Comparison of ENCODE assay signal across 8 cellular contexts in the genomic region with DNA sequence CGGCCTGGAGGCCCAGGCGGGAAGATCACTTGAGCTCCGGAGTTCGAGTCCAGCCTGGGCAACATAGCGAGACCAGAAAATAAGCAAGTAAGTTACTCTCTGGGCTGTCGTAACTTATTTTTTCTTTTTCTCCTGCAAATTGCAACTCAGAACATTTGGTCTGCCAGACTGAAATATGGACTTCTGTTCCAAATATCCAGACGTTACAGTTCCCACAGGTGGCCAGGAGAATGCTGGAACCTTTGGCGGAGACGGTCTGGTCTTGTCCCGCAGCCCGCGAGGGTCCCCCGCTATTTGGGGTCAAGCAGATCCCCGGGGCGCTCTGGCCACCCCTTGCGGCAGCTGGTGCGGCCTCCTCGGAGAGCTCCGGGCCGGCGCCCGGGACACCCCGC. TPM values are rescaled to one million over a fixed set of nuclear protein-coding genes. Genes with fewer than 3 reads are reported as not detected.
DNase-seq lines count a peak whose midpoint lies in the region; ATAC-seq and TF ChIP-seq lines count a peak whose summit lies in the region.

No MANE protein-coding gene starts in this region.

- peaks cover 56% of the 10 kb centered on the region for H3K27me3 Mint-ChIP-seq in activated T-helper 1 cell treated with anti-CD3 and anti-CD28 coated beads, Interleukin-12 subunit alpha, Interleukin-12 subunit beta, Interleukin-2, Interleukin-4 antibody, amounts not matched to agents 30 ng/mL and 10 ng/mL and 1 ng/mL, durations not matched to agents 14 hours and 24 hours and 36 hours (ENCODE audit: insufficient read depth)

- no peaks in the 10 kb centered on the region for H3K4me1 Mint-ChIP-seq in activated T-helper 1 cell treated with anti-CD3 and anti-CD28 coated beads, Interleukin-12 subunit alpha, Interleukin-12 subunit beta, Interleukin-2, Interleukin-4 antibody, amounts not matched to agents 30 ng/mL and 10 ng/mL and 1 ng/mL, durations not matched to agents 14 hours and 24 hours and 36 hours (ENCODE audit: low read depth)
- no peaks in the 10 kb centered on the region for H3K4me1 Mint-ChIP-seq in stimulated activated effector memory CD8-positive, alpha-beta T cell treated with anti-CD3 and anti-CD28 coated beads, Interleukin-12 subunit alpha, Interleukin-12 subunit beta, amount 100 ng/mL, for 72 hours

- H3K4me1 ChIP-seq in HEK293 (ENCODE audit: control insufficient read depth, insufficient read depth, low read length) (no peaks in the 10 kb centered on the region), iPS-15b (ENCODE audit: control insufficient read depth, insufficient read depth, low read length) (peaks cover 8% of the 10 kb centered on the region)

- no peak for TF ChIP-seq CTCF in HEK293 (tag by site-specific recombination; IDR thresholded peaks at IDR 0.05)

- no peaks in the 10 kb centered on the region for H3K36me3 Mint-ChIP-seq in activated T-helper 1 cell treated with anti-CD3 and anti-CD28 coated beads, Interleukin-12 subunit alpha, Interleukin-12 subunit beta, Interleukin-2, Interleukin-4 antibody, amounts not matched to agents 30 ng/mL and 10 ng/mL and 1 ng/mL, durations not matched to agents 14 hours and 24 hours and 36 hours (ENCODE audit: low read depth)
- no peaks in the 10 kb centered on the region for H3K36me3 Mint-ChIP-seq in stimulated activated effector memory CD8-positive, alpha-beta T cell treated with anti-CD3 and anti-CD28 coated beads, Interleukin-12 subunit alpha, Interleukin-12 subunit beta, amount 100 ng/mL, for 72 hours

- intact Hi-C loops in activated T-helper 1 cell treated with anti-CD3 and anti-CD28 coated beads, Interleukin-12 subunit alpha, Interleukin-12 subunit beta, Interleukin-2, Interleukin-4 antibody, amounts not matched to agents 30 ng/mL and 10 ng/mL and 1 ng/mL, durations not matched to agents 14 hours and 24 hours and 36 hours (cut with micrococcal nuclease) = loop anchor here (2.0 kb wide), 1 partner anchor 18 kb away; no protein-coding TSS in a partner anchor

- H3K9me3 ChIP-seq in HEK293 (ENCODE audit: control insufficient read depth, insufficient read depth, low read depth, low read length) = no peaks in the 10 kb centered on the region
- no peaks in the 10 kb centered on the region for H3K9me3 ChIP-seq in iPS-15b (ENCODE audit: control insufficient read depth, insufficient read depth, low read length)

- POLR2A ChIA-PET in HEK293 (lab: Yijun Ruan, JAX) = interaction anchor here (1.0 to 2.7 kb wide), 10 partner anchors 9 to 172 kb away, joined by 3 to 13 read pairs (median 4); a partner anchor contains a TSS

- H3K27ac ChIP-seq in HEK293 (ENCODE audit: extremely low read depth, low read depth, low read length) = peak overlapping the region; percentile 94

- DNase-seq in activated T-helper 1 cell treated with anti-CD3 and anti-CD28 coated beads, Interleukin-12 subunit alpha, Interleukin-12 subunit beta, Interleukin-2, Interleukin-4 antibody, amounts not matched to agents 30 ng/mL and 10 ng/mL and 1 ng/mL, durations not matched to agents 14 hours and 24 hours and 36 hours (ENCODE audit: low spot score) = no peak
- no peak for DNase-seq in stimulated activated effector memory CD8-positive, alpha-beta T cell treated with anti-CD3 and anti-CD28 coated beads, Interleukin-12 subunit alpha, Interleukin-12 subunit beta, amount 100 ng/mL, for 72 hours (ENCODE audit: low spot score in 2 of 2)
- DNase-seq in KG1 (lab: John Stamatoyannopoulos, UW) (no peak), Kasumi-1 (lab: John Stamatoyannopoulos, UW) (no peak), RPMI8226 (no peak)

- H3K4me3 ChIP-seq in HEK293 (ENCODE audit: low read depth, low read length) = peak overlapping the region; percentile 71
- peak overlapping the region; percentile 45 for H3K4me3 ChIP-seq in iPS-15b (ENCODE audit: low read depth, low read length)

- no peak for ATAC-seq in stimulated activated effector memory CD8-positive, alpha-beta T cell treated with anti-CD3 and anti-CD28 coated beads, Interleukin-12 subunit alpha, Interleukin-12 subunit beta, amount 100 ng/mL, for 72 hours
- no peak for ATAC-seq in GM18517 (IDR thresholded peaks at IDR 0.05; ENCODE audit: unreplicated experiment)

- peak overlapping the region; percentile 60 for H3K9ac ChIP-seq in iPS-15b (ENCODE audit: low read depth, low read length)

- H3K9me3 Mint-ChIP-seq in activated T-helper 1 cell treated with anti-CD3 and anti-CD28 coated beads, Interleukin-12 subunit alpha, Interleukin-12 subunit beta, Interleukin-2, Interleukin-4 antibody, amounts not matched to agents 30 ng/mL and 10 ng/mL and 1 ng/mL, durations not matched to agents 14 hours and 24 hours and 36 hours = no peaks in the 10 kb centered on the region
- no peaks in the 10 kb centered on the region for H3K9me3 Mint-ChIP-seq in stimulated activated effector memory CD8-positive, alpha-beta T cell treated with anti-CD3 and anti-CD28 coated beads, Interleukin-12 subunit alpha, Interleukin-12 subunit beta, amount 100 ng/mL, for 72 hours

- peaks cover 5% of the 10 kb centered on the region for H3K27me3 ChIP-seq in iPS-15b (ENCODE audit: control insufficient read depth, insufficient read depth, low read length)

- CTCF ChIA-PET in HEK293 (lab: Yijun Ruan, JAX) = interaction anchor here (1.0 to 2.8 kb wide), 3 partner anchors 10 to 173 kb away, joined by 3 to 20 read pairs (median 4); a partner anchor contains a TSS

- no peak overlapping the region for H3K27ac Mint-ChIP-seq in activated T-helper 1 cell treated with anti-CD3 and anti-CD28 coated beads, Interleukin-12 subunit alpha, Interleukin-12 subunit beta, Interleukin-2, Interleukin-4 antibody, amounts not matched to agents 30 ng/mL and 10 ng/mL and 1 ng/mL, durations not matched to agents 14 hours and 24 hours and 36 hours
- no peak overlapping the region for H3K27ac Mint-ChIP-seq in stimulated activated effector memory CD8-positive, alpha-beta T cell treated with anti-CD3 and anti-CD28 coated beads, Interleukin-12 subunit alpha, Interleukin-12 subunit beta, amount 100 ng/mL, for 72 hours

- no peaks in the 10 kb centered on the region for H3K36me3 ChIP-seq in HEK293 (ENCODE audit: control insufficient read depth in 2 of 2, insufficient read depth in 1 of 2, low read length in 2 of 2)
- H3K36me3 ChIP-seq in iPS-15b (ENCODE audit: control insufficient read depth, insufficient read depth, low read length) = no peaks in the 10 kb centered on the region

- H3K4me3 Mint-ChIP-seq in activated T-helper 1 cell treated with anti-CD3 and anti-CD28 coated beads, Interleukin-12 subunit alpha, Interleukin-12 subunit beta, Interleukin-2, Interleukin-4 antibody, amounts not matched to agents 30 ng/mL and 10 ng/mL and 1 ng/mL, durations not matched to agents 14 hours and 24 hours and 36 hours = peak overlapping the region; percentile 66
- peak overlapping the region; percentile 55 for H3K4me3 Mint-ChIP-seq in stimulated activated effector memory CD8-positive, alpha-beta T cell treated with anti-CD3 and anti-CD28 coated beads, Interleukin-12 subunit alpha, Interleukin-12 subunit beta, amount 100 ng/mL, for 72 hours

TF ChIP-seq in HEK293, 187 proteins besides CTCF, POLR2A, EP300 and RAD21 (continues in another document):
- no peak for TF ChIP-seq ZBTB7A (tag by site-specific recombination; IDR thresholded peaks at IDR 0.05; ENCODE audit: low read depth)
- TF ChIP-seq IKZF3 (tag by site-specific recombination; IDR thresholded peaks at IDR 0.05) = no peak; the same call in 1 of the 2 replicates
- no peak for TF ChIP-seq ZNF473 (tag by site-specific recombination; IDR thresholded peaks at IDR 0.05)
- TF ChIP-seq ZNF114 (tag by site-specific recombination; IDR thresholded peaks at IDR 0.05) = no peak

RNA-seq across cellular contexts. Expression of a gene that starts 0.5 kb away (rescaled TPM):
- 0.96 and 2.4 TPM in 2 replicates for total RNA-seq in activated T-helper 1 cell treated with anti-CD3 and anti-CD28 coated beads, Interleukin-12 subunit alpha, Interleukin-12 subunit beta, Interleukin-2, Interleukin-4 antibody, amounts not matched to agents 30 ng/mL and 10 ng/mL and 1 ng/mL, durations not matched to agents 14 hours and 24 hours and 36 hours

RNA-seq across cellular contexts. Expression of a gene that starts 44.1 kb away (rescaled TPM):
- total RNA-seq in activated T-helper 1 cell treated with anti-CD3 and anti-CD28 coated beads, Interleukin-12 subunit alpha, Interleukin-12 subunit beta, Interleukin-2, Interleukin-4 antibody, amounts not matched to agents 30 ng/mL and 10 ng/mL and 1 ng/mL, durations not matched to agents 14 hours and 24 hours and 36 hours = 1.7 and 1.8 TPM in 2 replicates
